26 cellular contexts compared by ENCODE assay signal in genomic region chr6:5869676-5870075, GRCh38.
A peak's percentile ranks its signal among the peaks of the same experiment; 100 is the strongest.
DNase-seq lines count a peak whose midpoint lies in the region; ATAC-seq, FAIRE-seq and TF ChIP-seq lines count a peak whose summit lies in the region.
"Had no signal": no experiment of that assay in that cellular context is flagged by ENCODE, and none has a peak within 500 bp of the region (broad histone marks: within the 10 kb centered on the region; RNA-seq: fewer than 3 reads in every experiment).

No MANE protein-coding gene starts in this region.

- no peak overlapping the region for H2AFZ ChIP-seq in GM12878 (ENCODE audit: control insufficient read depth, low read depth, low read length)
- H2AFZ ChIP-seq in smooth muscle cell (ENCODE audit: low read depth): no peak overlapping the region
- H2AFZ ChIP-seq in GM23248: no peak overlapping the region

- no peaks in the 10 kb centered on the region for H3F3A ChIP-seq in smooth muscle cell (ENCODE audit: low read depth)
- H3F3A ChIP-seq in GM23248 (ENCODE audit: insufficient read depth): peaks cover 15% of the 10 kb centered on the region; the same call in 1 of the 2 replicates

- no peaks in the 10 kb centered on the region for H3K27me3 Mint-ChIP-seq in CD8-positive, alpha-beta T cell (ENCODE audit: low read depth)

- H3K36me3 ChIP-seq in BLaER1: no peaks in the 10 kb centered on the region
- no peaks in the 10 kb centered on the region for H3K36me3 ChIP-seq in CD8-positive, alpha-beta T cell (ENCODE audit: insufficient read depth, low read length)
- no peaks in the 10 kb centered on the region for H3K36me3 ChIP-seq in KOPT-K1 (ENCODE audit: insufficient read depth, low read length)
- no peaks in the 10 kb centered on the region for H3K36me3 ChIP-seq in GM12878 (ENCODE audit: control insufficient read depth in 2 of 2, insufficient read depth in 2 of 2, low read length in 1 of 2)
- H3K36me3 ChIP-seq in smooth muscle cell (ENCODE audit: low read depth): no peaks in the 10 kb centered on the region
- H3K36me3 ChIP-seq in GM23248 (ENCODE audit: low read depth): no peaks in the 10 kb centered on the region
- H3K36me3 ChIP-seq: prostate gland, tibial artery, WERI-Rb-1 had no signal

- H3K9me3 ChIP-seq in BLaER1 (peaks cover 17% of the 10 kb centered on the region), KOPT-K1 (ENCODE audit: insufficient read depth, low read length, poor library complexity, severe bottlenecking) (peaks cover 38% of the 10 kb centered on the region), GM12878 (replicated peaks; ENCODE audit: control insufficient read depth, insufficient read depth, low read length) (no peaks in the 10 kb centered on the region; the same call in 1 of the 3 replicates), smooth muscle cell (replicated peaks; ENCODE audit: low read depth) (no peaks in the 10 kb centered on the region), GM23248 (ENCODE audit: low read depth) (no peaks in the 10 kb centered on the region)
- no peaks in the 10 kb centered on the region for H3K9me3 ChIP-seq in CD8-positive, alpha-beta T cell (ENCODE audit: low read length)
- H3K9me3 ChIP-seq: Caco-2, prostate gland had no signal

- H3K4me1 ChIP-seq in BLaER1 (peaks cover 34% of the 10 kb centered on the region), GM12878 (ENCODE audit: control insufficient read depth, insufficient read depth, low read length) (peaks cover 9% of the 10 kb centered on the region), smooth muscle cell (ENCODE audit: low read depth) (no peaks in the 10 kb centered on the region), GM23248 (ENCODE audit: insufficient read depth) (peaks cover 9% of the 10 kb centered on the region)
- peaks cover 44% of the 10 kb centered on the region for H3K4me1 ChIP-seq in CD8-positive, alpha-beta T cell (ENCODE audit: insufficient read depth, low read length)
- H3K4me1 ChIP-seq: Caco-2, prostate gland, tibial artery had no signal

- peak overlapping the region; percentile 13 for H3K4me3 Mint-ChIP-seq in CD8-positive, alpha-beta T cell
- H3K4me3 Mint-ChIP-seq: HFFc6 had no signal

- no peak for TF ChIP-seq RAD21 in GM12878 (IDR thresholded peaks at IDR 0.05; ENCODE audit: insufficient read depth, low read depth, low read length)

- no peak for TF ChIP-seq POLR2A in GM12878 (IDR thresholded peaks at IDR 0.05; ENCODE audit: low read depth, low read length)

- in situ Hi-C loops in GM12878 (cut with MboI): no loop called here
- in situ Hi-C loops in GM23248 (cut with MboI): no loop called here

- CTCF ChIA-PET in CD8-positive, alpha-beta T cell (lab: Charles Lee): interaction anchor here (0.6 kb wide), 1 partner anchor 32 kb away, joined by 4 read pairs; no protein-coding TSS in a partner anchor
- CTCF ChIA-PET in GM12878 (lab: Yijun Ruan, JAX): no interaction called here

- H3K4me2 ChIP-seq in BLaER1 (peak overlapping the region; percentile 32), GM12878 (ENCODE audit: control insufficient read depth, insufficient read depth) (no peak overlapping the region), smooth muscle cell (no peak overlapping the region), GM23248 (ENCODE audit: unreplicated experiment) (no peak overlapping the region)

- H4K20me1 ChIP-seq in BLaER1 (no peaks in the 10 kb centered on the region), GM12878 (ENCODE audit: control insufficient read depth, insufficient read depth) (no peaks in the 10 kb centered on the region), smooth muscle cell (ENCODE audit: low read depth) (no peaks in the 10 kb centered on the region), GM23248 (ENCODE audit: insufficient read depth) (no peaks in the 10 kb centered on the region)

- H3K4me1 Mint-ChIP-seq in CD8-positive, alpha-beta T cell (ENCODE audit: low read depth): peaks cover 53% of the 10 kb centered on the region

- SMC1A ChIA-PET in GM12878 (lab: Charles Lee; ENCODE audit: uncharacterized antibody, unreplicated experiment): interaction anchor here (1.0 kb wide), 1 partner anchor 428 kb away, joined by 3 read pairs; no protein-coding TSS in a partner anchor

- no TSS peak for BruUV-seq in GM12878 (replicated peaks; lab: Mats Ljungman, UMichigan)

- no peak overlapping the region for H3K4me3 ChIP-seq in BLaER1
- H3K4me3 ChIP-seq in CD8-positive, alpha-beta T cell (ENCODE audit: low read depth, low read length): no peak overlapping the region
- H3K4me3 ChIP-seq in GM12878: no peak overlapping the region
- H3K4me3 ChIP-seq in smooth muscle cell: no peak overlapping the region
- H3K4me3 ChIP-seq in GM23248: no peak overlapping the region
- H3K4me3 ChIP-seq: K562, prostate gland, tibial artery had no signal

- no peak for FAIRE-seq in GM12878 (lab: Jason Lieb, UNC)
- FAIRE-seq: K562 had no signal

- H3K27ac ChIP-seq in BLaER1: no peak overlapping the region
- H3K27ac ChIP-seq in CD8-positive, alpha-beta T cell (ENCODE audit: low read depth, low read length): peak overlapping the region; percentile 2
- peak overlapping the region; percentile 31 for H3K27ac ChIP-seq in KOPT-K1 (ENCODE audit: low read depth, low read length, poor library complexity, severe bottlenecking)
- H3K27ac ChIP-seq in GM12878 (ENCODE audit: control insufficient read depth, insufficient read depth): no peak overlapping the region
- no peak overlapping the region for H3K27ac ChIP-seq in smooth muscle cell (ENCODE audit: low read depth)
- no peak overlapping the region for H3K27ac ChIP-seq in GM23248
- H3K27ac ChIP-seq: prostate gland, tibial artery, WERI-Rb-1 had no signal

- peaks cover 16% of the 10 kb centered on the region for H3K36me3 Mint-ChIP-seq in CD8-positive, alpha-beta T cell

- intact Hi-C loops in CD8-positive, alpha-beta T cell (cut with DNase I, micrococcal nuclease): loop anchor here (5.0 to 10.0 kb wide), 2 partner anchors 37 to 395 kb away; no protein-coding TSS in a partner anchor
- intact Hi-C loops in GM12878 (cut with micrococcal nuclease; ENCODE audit: unreplicated experiment): no loop called here

- DNase-seq in CD8-positive, alpha-beta T cell: peak in 1 of 7 experiments; percentile 26
- DNase-seq in GM12878 (ENCODE audit: low read depth, low spot score): no peak
- DNase-seq in smooth muscle cell (lab: John Stamatoyannopoulos, UW; ENCODE audit: unreplicated experiment): no peak
- no peak for DNase-seq in GM23248
- DNase-seq: activated effector memory CD4-positive, alpha-beta T cell treated with anti-CD3 and anti-CD28 coated beads, Interleukin-2, amount 50 U/mL, for 16 hours; anterior cingulate cortex; Caco-2; caudate nucleus; foreskin fibroblast; HFFc6; left ventricle myocardium superior; MV-4-11; NCI-H187; NCI-H2227 treated with DMSO at 0.1 percent for 48 hours; NCI-H82; PC-3; SHP77 treated with DMSO at 0.1 percent for 48 hours; stimulated activated CD4-positive, alpha-beta T cell treated with anti-CD3 and anti-CD28 coated beads, Interleukin-2, amount 100 ng/mL, for 24 hours; stimulated activated naive CD4-positive, alpha-beta T cell treated with Interleukin-2 at 50 U/mL for 16 hours; tibial artery; WERI-Rb-1 had no signal

- POLR2A ChIA-PET in CD8-positive, alpha-beta T cell (lab: Charles Lee): no interaction called here
- POLR2A ChIA-PET in GM12878 (lab: Charles Lee): interaction anchor here (0.5 kb wide), 1 partner anchor 403 kb away, joined by 3 read pairs; no protein-coding TSS in a partner anchor

- RAD21 ChIA-PET in GM12878 (lab: Charles Lee; ENCODE audit: unreplicated experiment): no interaction called here

- H3K9me2 ChIP-seq in GM23248 (ENCODE audit: insufficient read depth): no peaks in the 10 kb centered on the region

- no peak for ATAC-seq in CD8-positive, alpha-beta T cell
- ATAC-seq in GM12878: peak; percentile 32; the same call in 1 of the 3 replicates
- ATAC-seq in HG03108 (IDR thresholded peaks at IDR 0.05; ENCODE audit: unreplicated experiment): no peak
- ATAC-seq: K562, left ventricle myocardium superior, PC-3 had no signal

- peaks cover 15% of the 10 kb centered on the region for H3K9me3 Mint-ChIP-seq in CD8-positive, alpha-beta T cell

- H3K27me3 ChIP-seq in BLaER1 (no peaks in the 10 kb centered on the region), GM12878 (replicated peaks in 1 of 2; ENCODE audit: control insufficient read depth in 2 of 2, insufficient read depth in 2 of 2, low read length in 1 of 2) (no peaks in the 10 kb centered on the region), smooth muscle cell (ENCODE audit: low read depth) (no peaks in the 10 kb centered on the region), GM23248 (replicated peaks; ENCODE audit: insufficient read depth) (0 out of 2 replicates have a peak, but pooled peaks cover 3% of the 10 kb centered on the region)
- no peaks in the 10 kb centered on the region for H3K27me3 ChIP-seq in CD8-positive, alpha-beta T cell (ENCODE audit: insufficient read depth, low read length)
- H3K27me3 ChIP-seq: tibial artery had no signal

- H3K9ac ChIP-seq in BLaER1: no peak overlapping the region
- no peak overlapping the region for H3K9ac ChIP-seq in GM12878 (ENCODE audit: control insufficient read depth, insufficient read depth, low read length)
- H3K9ac ChIP-seq in smooth muscle cell (ENCODE audit: low read depth): no peak overlapping the region
- no peak overlapping the region for H3K9ac ChIP-seq in GM23248

- H3K79me2 ChIP-seq in GM12878 (ENCODE audit: control insufficient read depth, insufficient read depth, low read length) (no peaks in the 10 kb centered on the region), smooth muscle cell (ENCODE audit: low read depth) (no peaks in the 10 kb centered on the region), GM23248 (ENCODE audit: insufficient read depth) (no peaks in the 10 kb centered on the region)

- H3K27ac Mint-ChIP-seq in CD8-positive, alpha-beta T cell: peak overlapping the region; percentile 84
- H3K27ac Mint-ChIP-seq: HFFc6 had no signal

- no peak for TF ChIP-seq EP300 in GM12878 (IDR thresholded peaks at IDR 0.05; ENCODE audit: borderline replicate concordance in 1 of 2, control insufficient read depth in 1 of 2, low read depth in 2 of 2, low read length in 2 of 2)

- WGBS in GM12878 (ENCODE audit: insufficient coverage, insufficient replicate concordance, low lambda C conversion rate, missing lambda C conversion rate): 62% methylated on average over 4 of the region's 4 CpGs
- 90% methylated on average over 4 of the region's 4 CpGs for WGBS in smooth muscle cell (ENCODE audit: low lambda C conversion rate)
- 67 to 70% methylated on average over 4 of the region's 4 CpGs for whole genome bisulfite sequencing in GM23248 (ENCODE audit: low coverage in 1 of 2, low lambda C conversion rate in 2 of 2, missing lambda C conversion rate in 2 of 2), 2 experiments

- no peak for TF ChIP-seq CTCF in CD8-positive, alpha-beta T cell (IDR thresholded peaks at IDR 0.05)
- TF ChIP-seq CTCF in GM12878 (IDR thresholded peaks at IDR 0.05 in 2 of 3, conservative IDR thresholded peaks at IDR 0.05 in 1 of 3; ENCODE audit: control insufficient read depth in 2 of 3, extremely low read depth in 1 of 3, insufficient read depth in 1 of 3, low read depth in 3 of 3, low read length in 3 of 3) (no peak), smooth muscle cell (IDR thresholded peaks at IDR 0.05; ENCODE audit: borderline replicate concordance, insufficient read depth, poor library complexity, severe bottlenecking) (no peak)

TF ChIP-seq in GM12878, 131 proteins besides CTCF, POLR2A, EP300 and RAD21 (continues in another document):
- TF ChIP-seq TCF12 (IDR thresholded peaks at IDR 0.05; ENCODE audit: low read depth, low read length) (no peak), TCF3 (IDR thresholded peaks at IDR 0.05; ENCODE audit: borderline replicate concordance, insufficient read depth, low read depth, low read length) (0 out of 2 replicates have a peak, but pooled peaks have one; percentile 29)

Comparison
In these comparisons a context has a peak if more than half of its experiments do, and no peak if none do; other contexts are left out.
1. H3K27ac ChIP-seq: peak in CD8-positive, alpha-beta T cell (single experiment) and KOPT-K1 (single experiment); none in BLaER1 (single experiment), GM12878 (single experiment), smooth muscle cell (single experiment) and GM23248 (single experiment).